ENCODE assay signal across 7 cellular contexts in the genomic region with DNA sequence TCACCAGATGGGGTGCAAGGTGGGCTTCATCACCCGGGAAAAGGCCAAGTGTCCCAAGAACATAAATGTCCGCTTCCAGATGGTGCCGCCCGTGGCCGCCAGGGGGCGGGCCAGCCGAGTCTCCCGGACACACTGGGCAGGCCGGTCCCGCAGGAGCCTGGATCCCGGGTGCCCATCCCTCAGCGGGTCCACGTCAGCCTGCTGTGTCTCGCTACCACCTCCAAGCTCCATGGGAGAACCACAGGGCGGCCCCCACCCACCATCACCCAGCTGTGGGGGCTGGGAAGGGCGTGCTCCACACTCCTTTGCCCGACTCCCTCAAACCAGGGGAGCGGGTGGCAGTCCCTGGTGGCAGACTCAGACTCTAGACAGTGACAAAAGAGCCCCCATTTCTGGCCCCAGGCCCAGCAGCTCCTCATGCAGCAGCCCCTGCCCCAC. TPM values are rescaled to one million over a fixed set of nuclear protein-coding genes. Genes with fewer than 3 reads are reported as not detected.
DNase-seq lines count a peak whose midpoint lies in the region; ATAC-seq and TF ChIP-seq lines count a peak whose summit lies in the region.

No MANE protein-coding gene starts in this region.

- peaks cover 0 to 22% (median 8%) of the 10 kb centered on the region in 4 donors for H3K4me1 ChIP-seq in right lobe of liver

- peaks cover 7% of the 10 kb centered on the region for H3K4me1 Mint-ChIP-seq in activated CD4-positive, alpha-beta T cell treated with anti-CD3 and anti-CD28 coated beads for 36 hours

- H3K27ac ChIP-seq in right lobe of liver = no peak overlapping the region

- POLR2A ChIA-PET in activated CD4-positive, alpha-beta T cell treated with anti-CD3 and anti-CD28 coated beads for 36 hours (lab: Charles Lee) = no interaction called here

- CTCF ChIA-PET in activated CD4-positive, alpha-beta T cell treated with anti-CD3 and anti-CD28 coated beads for 36 hours (lab: Charles Lee) = interaction anchor here (0.7 to 0.8 kb wide), 2 partner anchors 9 to 86 kb away, joined by 3 to 4 read pairs; no protein-coding TSS in a partner anchor

- intact Hi-C loops in activated CD4-positive, alpha-beta T cell treated with anti-CD3 and anti-CD28 coated beads for 36 hours (cut with DNase I, micrococcal nuclease) = loop anchor here (1.0 to 5.0 kb wide), 4 partner anchors 45 to 149 kb away; a partner anchor contains a TSS
- intact Hi-C loops in right lobe of liver (cut with DNase I) = loop anchor here (5.0 to 10.0 kb wide), 2 partner anchors 82 to 149 kb away; no protein-coding TSS in a partner anchor

- DNase-seq in GM12865 (ENCODE audit: low read depth) = peak; percentile 63
- peak; percentile 47 for DNase-seq in NCI-H1105 (lab: John Stamatoyannopoulos, UW)
- DNase-seq in activated CD4-positive, alpha-beta T cell treated with anti-CD3 and anti-CD28 coated beads for 36 hours = peak; percentile 78
- DNase-seq in cerebellum (ENCODE audit: low spot score) = peak; percentile 81
- DNase-seq in right lobe of liver = peak; percentile 75 to 83 (median 82)
- peak; percentile 32 for DNase-seq in stimulated activated CD8-positive, alpha-beta memory T cell treated with anti-CD3 and anti-CD28 coated beads, Interleukin-12 subunit alpha, Interleukin-12 subunit beta, amount 100 ng/mL, for 4 hours (ENCODE audit: low read depth)
- DNase-seq in middle frontal gyrus (ENCODE audit: extremely low spot score, low spot score) = no peak

- H3K4me3 ChIP-seq in GM12865 (ENCODE audit: low read depth, low read length) (no peak overlapping the region), right lobe of liver (no peak overlapping the region)

- ATAC-seq in activated CD4-positive, alpha-beta T cell treated with anti-CD3 and anti-CD28 coated beads for 36 hours = peak; percentile 52
- peak; percentile 46 to 58 (median 50) for ATAC-seq in right lobe of liver

- 20% methylated on average over 2 of the region's 18 CpGs for WGBS in right lobe of liver (ENCODE audit: insufficient coverage, low coverage, low lambda C conversion rate, missing lambda C conversion rate)

- no peaks in the 10 kb centered on the region for H3K9me3 Mint-ChIP-seq in activated CD4-positive, alpha-beta T cell treated with anti-CD3 and anti-CD28 coated beads for 36 hours (ENCODE audit: low read depth)

- no peaks in the 10 kb centered on the region for H3K27me3 ChIP-seq in right lobe of liver

- H3K9me3 ChIP-seq in right lobe of liver = no peaks in the 10 kb centered on the region

- TF ChIP-seq CTCF in GM12865 (IDR thresholded peaks at IDR 0.05; ENCODE audit: insufficient read depth, low read depth, low read length, missing control alignments) (peak; percentile 91), right lobe of liver (IDR thresholded peaks at IDR 0.05) (peak; percentile 90 to 96 (median 93))

- no peaks in the 10 kb centered on the region for H3K36me3 ChIP-seq in right lobe of liver

- peaks cover 15% of the 10 kb centered on the region for H3K27me3 Mint-ChIP-seq in activated CD4-positive, alpha-beta T cell treated with anti-CD3 and anti-CD28 coated beads for 36 hours

- H3K4me3 Mint-ChIP-seq in activated CD4-positive, alpha-beta T cell treated with anti-CD3 and anti-CD28 coated beads for 36 hours = no peak overlapping the region

- H3K27ac Mint-ChIP-seq in activated CD4-positive, alpha-beta T cell treated with anti-CD3 and anti-CD28 coated beads for 36 hours = no peak overlapping the region

- no peaks in the 10 kb centered on the region for H3K36me3 Mint-ChIP-seq in activated CD4-positive, alpha-beta T cell treated with anti-CD3 and anti-CD28 coated beads for 36 hours (ENCODE audit: low read depth)

- TF ChIP-seq POLR2A in right lobe of liver (IDR thresholded peaks at IDR 0.05) = no peak

RNA-seq across cellular contexts. Expression of a gene that starts 22.0 kb away (rescaled TPM):
- total RNA-seq in activated CD4-positive, alpha-beta T cell treated with anti-CD3 and anti-CD28 coated beads for 36 hours = 10 to 100 TPM; 12.3 to 13.5 TPM
- total RNA-seq in cerebellum (9.7 TPM), right lobe of liver (10 to 100 TPM in 5 of 6 experiments, 1 to 10 TPM in 1; 9.0 to 27.4 (median 11.4) TPM)

RNA-seq across cellular contexts. Expression of a gene that starts 34.5 kb away (rescaled TPM):
- 1 to 10 TPM; 3.2 to 3.6 TPM for total RNA-seq in activated CD4-positive, alpha-beta T cell treated with anti-CD3 and anti-CD28 coated beads for 36 hours
- total RNA-seq in cerebellum = 16.8 TPM
- 1 to 10 TPM; 1.1 to 3.5 (median 1.2) TPM for total RNA-seq in right lobe of liver

RNA-seq across cellular contexts. Expression of a gene that starts 45.3 kb away (rescaled TPM):
- total RNA-seq in activated CD4-positive, alpha-beta T cell treated with anti-CD3 and anti-CD28 coated beads for 36 hours = 10 to 100 TPM; 18.9 to 23.2 TPM
- 25.7 TPM for total RNA-seq in cerebellum
- 10 to 100 TPM; 16.5 to 25.0 (median 17.7) TPM for total RNA-seq in right lobe of liver
